In genomic region chr17:72687941-72688340, GRCh38 we compare ENCODE assay signal across 18 cellular contexts.
DNase-seq lines count a peak whose midpoint lies in the region; ATAC-seq and TF ChIP-seq lines count a peak whose summit lies in the region.
"Had no signal": no experiment of that assay in that cellular context is flagged by ENCODE, and none has a peak within 500 bp of the region (broad histone marks: within the 10 kb centered on the region; RNA-seq: fewer than 3 reads in every experiment).

No MANE protein-coding gene starts in this region.

- TF ChIP-seq CTCF in GM10266 (IDR thresholded peaks at IDR 0.05; ENCODE audit: control insufficient read depth, insufficient read depth, low read depth, missing control alignments), result no peak

- ATAC-seq in HG03196 (IDR thresholded peaks at IDR 0.05; ENCODE audit: unreplicated experiment) (no peak), GM19328 (IDR thresholded peaks at IDR 0.05; ENCODE audit: unreplicated experiment) (no peak)
- ATAC-seq: activated T-cell treated with anti-CD3 and anti-CD28 coated beads, Interleukin-2, amount 50 U/mL, for 72 hours had no signal

- DNase-seq in DMS153 treated with DMSO at 0.1 percent for 48 hours (lab: John Stamatoyannopoulos, UW; ENCODE audit: unreplicated experiment) (peak; percentile 79), MV-4-11 (lab: John Stamatoyannopoulos, UW) (peak; percentile 64), NOMO-1 treated with dmso at 0.1 percent for 144 hours (lab: John Stamatoyannopoulos, UW; ENCODE audit: unreplicated experiment) (peak; percentile 76), left kidney (ENCODE audit: low read depth, low spot score) (peak; percentile 67), Ammon's horn (ENCODE audit: low spot score) (no peak), GM10266 (ENCODE audit: extremely low spot score) (no peak)
- DNase-seq: activated CD4-positive, alpha-beta memory T cell treated with anti-CD3 and anti-CD28 coated beads, Interleukin-2, amount 10 ng/mL, durations not matched to agents 7 days and 5 days; activated T-cell treated with anti-CD3 and anti-CD28 coated beads, Interleukin-2, amount 50 U/mL, for 72 hours; caudate nucleus; COR-L47; effector CD8-positive, alpha-beta T cell; GF-D8; H7; kidney; sigmoid colon; stimulated activated CD4-positive, alpha-beta T cell treated with anti-CD3 and anti-CD28 coated beads, Interleukin-2, amount 100 ng/mL, for 24 hours had no signal

Comparison
In these comparisons a context has a peak if more than half of its experiments do, and no peak if none do; other contexts are left out.
1. DNase-seq: peak in DMS153 treated with DMSO at 0.1 percent for 48 hours (single experiment), MV-4-11 (single experiment), NOMO-1 treated with dmso at 0.1 percent for 144 hours (single experiment) and left kidney (single experiment); none in Ammon's horn (single experiment) and GM10266 (single experiment).